ENCODE assay signal across 1 cellular context in the genomic region with DNA sequence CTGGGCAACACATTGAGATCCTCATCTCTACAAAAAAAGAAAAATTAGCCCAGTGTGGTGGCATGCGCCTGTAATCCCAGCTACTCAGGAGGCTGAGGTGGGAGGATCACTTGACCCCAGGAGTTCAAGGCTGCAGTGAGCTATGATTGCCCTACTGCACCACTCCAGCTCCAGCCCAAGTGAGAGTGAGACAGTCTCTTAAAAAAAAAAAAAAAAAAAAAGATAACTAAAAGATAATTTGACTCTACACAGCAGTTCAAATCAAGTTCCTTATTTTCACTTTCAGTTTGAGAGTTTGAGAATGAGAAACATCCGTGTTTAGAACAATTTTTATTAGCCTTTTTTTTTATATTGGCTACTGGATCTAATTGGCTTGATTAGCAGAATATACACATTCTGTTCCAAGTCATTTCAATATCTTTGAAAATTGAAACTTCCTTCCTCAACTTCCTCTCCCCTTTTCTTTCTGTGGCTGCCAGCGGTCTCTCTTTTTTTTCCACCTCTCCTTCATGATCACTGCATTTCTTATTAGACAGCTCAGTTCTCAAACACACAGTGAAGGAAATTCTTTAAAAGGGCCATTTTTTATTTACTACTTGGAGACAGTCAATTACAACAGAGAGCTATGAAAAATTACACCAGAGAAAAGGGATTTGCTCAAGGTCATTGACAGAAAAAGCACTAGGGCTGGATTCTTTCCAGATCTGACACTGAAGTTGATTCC.
TF ChIP-seq lines count a peak whose summit lies in the region.

No MANE protein-coding gene starts in this region.

TF ChIP-seq in IMR-90, 13 proteins besides CTCF, POLR2A, EP300 and RAD21:
- TF ChIP-seq, protein P1, sequence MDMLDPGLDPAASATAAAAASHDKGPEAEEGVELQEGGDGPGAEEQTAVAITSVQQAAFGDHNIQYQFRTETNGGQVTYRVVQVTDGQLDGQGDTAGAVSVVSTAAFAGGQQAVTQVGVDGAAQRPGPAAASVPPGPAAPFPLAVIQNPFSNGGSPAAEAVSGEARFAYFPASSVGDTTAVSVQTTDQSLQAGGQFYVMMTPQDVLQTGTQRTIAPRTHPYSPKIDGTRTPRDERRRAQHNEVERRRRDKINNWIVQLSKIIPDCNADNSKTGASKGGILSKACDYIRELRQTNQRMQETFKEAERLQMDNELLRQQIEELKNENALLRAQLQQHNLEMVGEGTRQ (IDR thresholded peaks at IDR 0.05; ENCODE audit: low read depth, low read length) = no peak
- TF ChIP-seq MXI1 (IDR thresholded peaks at IDR 0.05; ENCODE audit: borderline replicate concordance, low read depth, low read length) (no peak), FOS (IDR thresholded peaks at IDR 0.05; ENCODE audit: low read depth, low read length) (no peak), RFX5 (IDR thresholded peaks at IDR 0.05; ENCODE audit: low read depth, low read length) (no peak), MAZ (IDR thresholded peaks at IDR 0.05; ENCODE audit: borderline replicate concordance, low read depth, low read length) (no peak), NFE2L2 (IDR thresholded peaks at IDR 0.05; ENCODE audit: low read depth, low read length) (no peak), CHD1 (IDR thresholded peaks at IDR 0.05; ENCODE audit: low read depth, low read length) (no peak), SMC3 (IDR thresholded peaks at IDR 0.05; ENCODE audit: low read depth, low read length) (no peak), BHLHE40 (IDR thresholded peaks at IDR 0.05; ENCODE audit: low read depth, low read length) (no peak), CEBPB (IDR thresholded peaks at IDR 0.05; ENCODE audit: low read depth, low read length) (no peak)
- TF ChIP-seq, protein P2, sequence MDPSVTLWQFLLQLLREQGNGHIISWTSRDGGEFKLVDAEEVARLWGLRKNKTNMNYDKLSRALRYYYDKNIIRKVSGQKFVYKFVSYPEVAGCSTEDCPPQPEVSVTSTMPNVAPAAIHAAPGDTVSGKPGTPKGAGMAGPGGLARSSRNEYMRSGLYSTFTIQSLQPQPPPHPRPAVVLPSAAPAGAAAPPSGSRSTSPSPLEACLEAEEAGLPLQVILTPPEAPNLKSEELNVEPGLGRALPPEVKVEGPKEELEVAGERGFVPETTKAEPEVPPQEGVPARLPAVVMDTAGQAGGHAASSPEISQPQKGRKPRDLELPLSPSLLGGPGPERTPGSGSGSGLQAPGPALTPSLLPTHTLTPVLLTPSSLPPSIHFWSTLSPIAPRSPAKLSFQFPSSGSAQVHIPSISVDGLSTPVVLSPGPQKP (IDR thresholded peaks at IDR 0.05; ENCODE audit: borderline replicate concordance, low read depth, low read length) = no peak
